Comparison of ENCODE assay signal across 33 cellular contexts in genomic region chr10:9719246-9719645, GRCh38.
"Had no signal": no experiment of that assay in that cellular context is flagged by ENCODE, and none has a peak within 500 bp of the region (broad histone marks: within the 10 kb centered on the region; RNA-seq: fewer than 3 reads in every experiment).

No MANE protein-coding gene starts in this region.

- H3K4me1 ChIP-seq: adrenal gland, ascending aorta, body of pancreas, breast epithelium had no signal

- ATAC-seq: activated naive CD4-positive, alpha-beta T cell treated with anti-CD3 and anti-CD28 coated beads, Interleukin-2, amount 50 U/mL, for 72 hours; activated naive CD8-positive, alpha-beta T cell treated with anti-CD3 and anti-CD28 coated beads, Interleukin-2, amount 50 U/mL, for 24 hours; activated T-cell treated with anti-CD3 and anti-CD28 coated beads, Interleukin-2, amount 50 U/mL, for 4 hours; activated T-cell treated with anti-CD3 and anti-CD28 coated beads, Interleukin-2, amount 50 U/mL, for 72 hours; activated T-helper 17 cell treated with anti-CD3 and anti-CD28 coated beads, Interleukin-2, amount 50 U/mL, for 72 hours; body of pancreas had no signal

- H3K27ac ChIP-seq: adrenal gland, ascending aorta, body of pancreas, brain microvascular endothelial cell, breast epithelium, cardiac muscle cell had no signal

- FAIRE-seq: astrocyte, bronchial epithelial cell had no signal

- DNase-seq: activated effector memory CD4-positive, alpha-beta T cell treated with anti-CD3 and anti-CD28 coated beads, Interleukin-2, amount 50 U/mL, for 16 hours; activated effector memory CD4-positive, alpha-beta T cell treated with Interleukin-2 at 50 U/mL for 16 hours; activated gamma-delta T cell; activated gamma-delta T cell treated with Interleukin-2 at 50 U/mL for 16 hours; activated naive CD4-positive, alpha-beta T cell; activated naive CD4-positive, alpha-beta T cell treated with anti-CD3 and anti-CD28 coated beads for 36 hours; activated naive CD4-positive, alpha-beta T cell treated with anti-CD3 and anti-CD28 coated beads, Interleukin-2, amount 10 ng/mL, durations not matched to agents 7 days and 5 days; activated naive CD4-positive, alpha-beta T cell treated with anti-CD3 and anti-CD28 coated beads, Interleukin-2, amount 50 U/mL, for 16 hours; activated naive CD4-positive, alpha-beta T cell treated with Interleukin-2 at 50 U/mL for 16 hours; activated naive CD8-positive, alpha-beta T cell treated with anti-CD3 and anti-CD28 coated beads for 36 hours; activated naive CD8-positive, alpha-beta T cell treated with anti-CD3 and anti-CD28 coated beads, Interleukin-2, amount 10 ng/mL, durations not matched to agents 7 days and 5 days; activated naive CD8-positive, alpha-beta T cell treated with anti-CD3 and anti-CD28 coated beads, Interleukin-2, amount 50 U/mL, for 24 hours; activated T-cell treated with anti-CD3 and anti-CD28 coated beads, Interleukin-2, amount 50 U/mL, for 24 hours; activated T-cell treated with anti-CD3 and anti-CD28 coated beads, Interleukin-2, amount 50 U/mL, for 4 hours; activated T-cell treated with anti-CD3 and anti-CD28 coated beads, Interleukin-2, amount 50 U/mL, for 48 hours; activated T-cell treated with anti-CD3 and anti-CD28 coated beads, Interleukin-2, amount 50 U/mL, for 72 hours; adrenal gland; amniotic stem cell; amygdala; anterior cingulate cortex; aorta; body of pancreas; brain microvascular endothelial cell; caudate nucleus; central memory CD4-positive, alpha-beta T cell; cerebellar nuclear complex had no signal

- H3K4me3 ChIP-seq: adrenal gland, ascending aorta, body of pancreas, breast epithelium, cardiac muscle cell had no signal

- H3K27me3 ChIP-seq: ascending aorta, body of pancreas, brain microvascular endothelial cell, breast epithelium, cardiac muscle cell had no signal

- H3K9me3 ChIP-seq: adrenal gland, ascending aorta, body of pancreas, breast epithelium had no signal

- H3K36me3 ChIP-seq: adrenal gland, ascending aorta, brain microvascular endothelial cell, breast epithelium, cardiac muscle cell had no signal
